Comparison of ENCODE assay signal across 1 cellular context in the genomic region with DNA sequence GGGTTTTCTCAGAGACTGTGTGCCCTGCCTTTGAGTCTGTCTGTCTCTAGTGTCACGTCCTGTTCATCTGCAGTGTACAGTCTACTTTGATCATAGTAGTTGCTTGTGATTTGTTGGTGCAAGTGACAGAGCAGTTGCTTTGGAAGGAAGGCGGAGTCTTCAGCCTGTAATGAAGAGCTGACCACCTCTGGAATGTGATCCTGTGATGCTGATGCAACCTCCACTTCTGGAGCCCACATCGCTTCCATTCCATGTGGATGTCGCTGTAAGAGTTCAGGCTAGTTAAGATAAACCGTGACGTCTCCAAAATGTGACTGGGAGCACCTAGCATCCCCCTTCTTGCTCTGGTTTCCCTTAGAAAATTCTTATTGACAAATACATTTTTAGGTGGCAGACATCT.
TF ChIP-seq lines count a peak whose summit lies in the region.

No MANE protein-coding gene starts in this region.

TF ChIP-seq in H1, 55 proteins besides CTCF, POLR2A, EP300 and RAD21:
- TF ChIP-seq CEBPB (IDR thresholded peaks at IDR 0.05; ENCODE audit: low read depth, low read length) (peak; percentile 63), CHD2 (IDR thresholded peaks at IDR 0.05; ENCODE audit: low read length) (no peak), CBX8 (IDR thresholded peaks at IDR 0.05; ENCODE audit: borderline replicate concordance, low read depth, low read length) (no peak)
TF ChIP-seq in H1: peak in this region for 1.
